ENCODE assay signal across 8 cellular contexts in genomic region chr1:6393400-6394187, GRCh38. TPM values are rescaled to one million over a fixed set of nuclear protein-coding genes. Genes with fewer than 3 reads are reported as not detected.
A peak's percentile ranks its signal among the peaks of the same experiment; 100 is the strongest.
DNase-seq lines count a peak whose midpoint lies in the region; ATAC-seq and TF ChIP-seq lines count a peak whose summit lies in the region.

ACOT7 (minus strand) TSS chr1:6393767; CDS start chr1:6393399, 368 bp downstream.

- no peaks in the 10 kb centered on the region for H3K9me3 Mint-ChIP-seq in neural crest cell

- in situ Hi-C loops in GM23248 (cut with MboI) = no loop called here

- peaks cover 4% of the 10 kb centered on the region for H3K36me3 Mint-ChIP-seq in neural crest cell (ENCODE audit: low read depth)

- no peaks in the 10 kb centered on the region for H3K36me3 ChIP-seq in GM23248 (ENCODE audit: low read depth)
- H3K36me3 ChIP-seq in RWPE2 (ENCODE audit: low read depth) = no peaks in the 10 kb centered on the region
- H3K36me3 ChIP-seq in stomach smooth muscle (ENCODE audit: control insufficient read depth in 2 of 2, insufficient read depth in 2 of 2, low read length in 2 of 2) = no peaks in the 10 kb centered on the region

- H3K27me3 ChIP-seq in GM23248 (replicated peaks; ENCODE audit: insufficient read depth) = no peaks in the 10 kb centered on the region
- H3K27me3 ChIP-seq in RWPE2 (ENCODE audit: insufficient read depth, poor library complexity, severe bottlenecking) = no peaks in the 10 kb centered on the region
- no peaks in the 10 kb centered on the region for H3K27me3 ChIP-seq in stomach smooth muscle (ENCODE audit: control insufficient read depth in 1 of 2, insufficient read depth in 2 of 2, low read length in 2 of 2)

- no peaks in the 10 kb centered on the region for H3K9me2 ChIP-seq in GM23248 (ENCODE audit: insufficient read depth)

- peaks cover 35% of the 10 kb centered on the region for H3K4me1 Mint-ChIP-seq in neural crest cell

- H3K27ac ChIP-seq in GM23248 = peak within 1 kb of the TSS; percentile 91
- H3K27ac ChIP-seq in RWPE2 (ENCODE audit: poor library complexity, severe bottlenecking) = peak within 1 kb of the TSS; percentile 66
- peak within 1 kb of the TSS; percentile 85 for H3K27ac ChIP-seq in stomach smooth muscle (ENCODE audit: low read length)

- peak; percentile 89 for DNase-seq in EL
- peak; percentile 97 for DNase-seq in GM23248
- peak; percentile 84 to 90 for DNase-seq in Kasumi-1 (lab: John Stamatoyannopoulos, UW)
- peak; percentile 87 for DNase-seq in RWPE2 (ENCODE audit: low spot score)
- DNase-seq in activated effector memory CD4-positive, alpha-beta T cell treated with Interleukin-2 at 50 U/mL for 16 hours = peak; percentile 87
- peak; percentile 44 for DNase-seq in fibroblast of the conjunctiva (ENCODE audit: low read depth)
- DNase-seq in neural crest cell (ENCODE audit: low read depth, low spot score) = peak; percentile 77

- no peaks in the 10 kb centered on the region for H3K27me3 Mint-ChIP-seq in neural crest cell (ENCODE audit: low read depth)

- ATAC-seq in RWPE2 (ENCODE audit: low read depth) = peak; percentile 85

- no peaks in the 10 kb centered on the region for H3K9me3 ChIP-seq in GM23248 (ENCODE audit: low read depth)
- H3K9me3 ChIP-seq in RWPE2 (ENCODE audit: severe bottlenecking) = no peaks in the 10 kb centered on the region
- H3K9me3 ChIP-seq in stomach smooth muscle (ENCODE audit: control insufficient read depth in 2 of 2, low read length in 2 of 2) = no peaks in the 10 kb centered on the region

- H3F3A ChIP-seq in GM23248 (ENCODE audit: insufficient read depth) = no peaks in the 10 kb centered on the region

- TF ChIP-seq CTCF in RWPE2 (IDR thresholded peaks at IDR 0.05; ENCODE audit: poor library complexity, severe bottlenecking) = peak; percentile 20
- TF ChIP-seq CTCF in neural crest cell (conservative IDR thresholded peaks at IDR 0.05) = peak; percentile 26

- WGBS in GM23248 (ENCODE audit: low coverage in 1 of 2, low lambda C conversion rate in 2 of 2, missing lambda C conversion rate in 2 of 2), 2 experiments = 0 to 1% methylated on average over 53 to 70 of the region's 87 CpGs

- peak within 1 kb of the TSS; percentile 75 for H2AFZ ChIP-seq in GM23248

- H3K4me1 ChIP-seq in GM23248 (ENCODE audit: insufficient read depth) (peaks cover 4% of the 10 kb centered on the region; the same call in 1 of the 2 replicates), RWPE2 (ENCODE audit: insufficient read depth, poor library complexity, severe bottlenecking) (no peaks in the 10 kb centered on the region), stomach smooth muscle (ENCODE audit: control insufficient read depth, insufficient read depth, low read length) (peaks cover 16% of the 10 kb centered on the region)

- H3K27ac Mint-ChIP-seq in neural crest cell (ENCODE audit: unreplicated experiment) = peak within 1 kb of the TSS; percentile 89

- H3K9ac ChIP-seq in GM23248 (peak within 1 kb of the TSS; percentile 90), stomach smooth muscle (ENCODE audit: low read length in 2 of 2) (peak within 1 kb of the TSS; percentile 47 to 73)

- peak within 1 kb of the TSS; percentile 70 for H3K4me2 ChIP-seq in GM23248 (ENCODE audit: unreplicated experiment)

- peaks cover 31% of the 10 kb centered on the region for H3K79me2 ChIP-seq in GM23248 (ENCODE audit: insufficient read depth)

- peak within 1 kb of the TSS; percentile 73 for H3K4me3 ChIP-seq in GM23248
- H3K4me3 ChIP-seq in RWPE2 (ENCODE audit: severe bottlenecking) = peak within 1 kb of the TSS; percentile 73
- peak within 1 kb of the TSS; percentile 51 to 73 for H3K4me3 ChIP-seq in stomach smooth muscle (ENCODE audit: low read length in 2 of 2)

- H3K4me3 Mint-ChIP-seq in neural crest cell = peak within 1 kb of the TSS; percentile 91

- no peaks in the 10 kb centered on the region for H4K20me1 ChIP-seq in GM23248 (ENCODE audit: insufficient read depth)

RNA-seq across cellular contexts. Expression of gene ACOT7, which starts in this region (rescaled TPM):
- 20.0 and 25.7 TPM in 2 replicates for total RNA-seq in GM23248 (2014; rRNA removed; shearing (Covaris generic))
- polyA plus RNA-seq in GM23248 (2016; fragmentation: Nextera tagmentation; extraction: Ambion mirVana) = 74.7 and 79.2 TPM in 2 replicates
- total RNA-seq in neural crest cell = 107 and 110 TPM in 2 replicates

Comparison
In these comparisons a context has a peak if more than half of its experiments do, and no peak if none do; other contexts are left out.
1. Peak in every context shown above with its lines: DNase-seq, ATAC-seq, H3K4me3 ChIP-seq and H3K27ac ChIP-seq.
2. DNase-seq: peak in every context shown above with its lines; median percentile 97 in GM23248; 89 in EL; 87 in Kasumi-1; 87 in RWPE2; 87 in activated effector memory CD4-positive, alpha-beta T cell treated with Interleukin-2 at 50 U/mL for 16 hours; 77 in neural crest cell; 44 in fibroblast of the conjunctiva.